In genomic region chr11:66068923-66069714, GRCh38 we compare ENCODE assay signal across 8 cellular contexts. TPM values are rescaled to one million over a fixed set of nuclear protein-coding genes. Genes with fewer than 3 reads are reported as not detected.
A peak's percentile ranks its signal among the peaks of the same experiment; 100 is the strongest.
DNase-seq lines count a peak whose midpoint lies in the region; ATAC-seq and TF ChIP-seq lines count a peak whose summit lies in the region.

No MANE protein-coding gene starts in this region.

- H3K4me3 ChIP-seq in AG09309 (ENCODE audit: control insufficient read depth, low read depth, low read length) (peak overlapping the region; percentile 44), esophagus muscularis mucosa (peak overlapping the region; percentile 87 to 97 (median 94)), muscle layer of duodenum (ENCODE audit: low read depth in 1 of 2, low read length in 2 of 2) (peak overlapping the region; percentile 27 to 73), urinary bladder (ENCODE audit: low read depth, low read length) (peak overlapping the region; percentile 92)

- H3K27ac ChIP-seq in esophagus muscularis mucosa (replicated peaks in 1 of 4) (peak overlapping the region; percentile 88 to 98 (median 93)), muscle layer of duodenum (ENCODE audit: low read length) (peak overlapping the region; percentile 91), urinary bladder (ENCODE audit: low read depth) (peak overlapping the region; percentile 92)

- TF ChIP-seq POLR2A in esophagus muscularis mucosa (IDR thresholded peaks at IDR 0.05; ENCODE audit: low read depth): no peak

- peaks cover 35 to 55% (median 47%) of the 10 kb centered on the region in 4 donors for H3K36me3 ChIP-seq in esophagus muscularis mucosa
- peaks cover 26 to 43% of the 10 kb centered on the region in 2 donors for H3K36me3 ChIP-seq in muscle layer of duodenum (ENCODE audit: control insufficient read depth in 1 of 2, insufficient read depth in 2 of 2, low read length in 2 of 2)
- no peaks in the 10 kb centered on the region for H3K36me3 ChIP-seq in urinary bladder (ENCODE audit: insufficient read depth)

- H3K4me1 ChIP-seq in esophagus muscularis mucosa: peaks cover 31 to 50% (median 44%) of the 10 kb centered on the region in 4 donors
- H3K4me1 ChIP-seq in muscle layer of duodenum (ENCODE audit: control insufficient read depth in 1 of 2, insufficient read depth in 2 of 2, low read length in 2 of 2): peaks cover 12 to 26% of the 10 kb centered on the region in 2 donors
- no peaks in the 10 kb centered on the region for H3K4me1 ChIP-seq in urinary bladder (ENCODE audit: insufficient read depth)

- intact Hi-C loops in esophagus muscularis mucosa (cut with DNase I): no loop called here

- POLR2A ChIA-PET in activated CD4-positive, alpha-beta memory T cell treated with anti-CD3 and anti-CD28 coated beads, Interleukin-2, amount 10 ng/mL, durations not matched to agents 7 days and 5 days (lab: Charles Lee): interaction anchor here (0.6 to 10.7 kb wide), 9 partner anchors 9 to 124 kb away, joined by 3 to 103 read pairs (median 4); partner anchors contain the start of gene SF3B2

- no peaks in the 10 kb centered on the region for H3K9me3 Mint-ChIP-seq in activated CD4-positive, alpha-beta memory T cell treated with anti-CD3 and anti-CD28 coated beads, Interleukin-2, amount 10 ng/mL, durations not matched to agents 7 days and 5 days

- 57% methylated on average over 9 of the region's 14 CpGs for WGBS in esophagus muscularis mucosa
- WGBS in urinary bladder: 41% methylated on average over 14 of the region's 14 CpGs

- peak; percentile 53 for DNase-seq in AG09309 (ENCODE audit: low read depth)
- DNase-seq in LHCN-M2 (ENCODE audit: low read depth): peak; percentile 92
- peak; percentile 35 for DNase-seq in activated CD4-positive, alpha-beta memory T cell treated with anti-CD3 and anti-CD28 coated beads, Interleukin-2, amount 10 ng/mL, durations not matched to agents 7 days and 5 days
- no peak for DNase-seq in esophagus muscularis mucosa (ENCODE audit: extremely low spot score)
- no peak for DNase-seq in NCI-H2029 treated with DMSO at 0.1 percent for 48 hours (lab: John Stamatoyannopoulos, UW)

- no peak for TF ChIP-seq EP300 in esophagus muscularis mucosa (IDR thresholded peaks at IDR 0.05)

- peaks cover 70% of the 10 kb centered on the region for H3K36me3 Mint-ChIP-seq in activated CD4-positive, alpha-beta memory T cell treated with anti-CD3 and anti-CD28 coated beads, Interleukin-2, amount 10 ng/mL, durations not matched to agents 7 days and 5 days (ENCODE audit: low read depth)

- no peaks in the 10 kb centered on the region for H3K27me3 Mint-ChIP-seq in activated CD4-positive, alpha-beta memory T cell treated with anti-CD3 and anti-CD28 coated beads, Interleukin-2, amount 10 ng/mL, durations not matched to agents 7 days and 5 days

- H3K9me3 ChIP-seq in esophagus muscularis mucosa (no peaks in the 10 kb centered on the region), muscle layer of duodenum (ENCODE audit: control insufficient read depth in 1 of 2, low read length in 2 of 2) (no peaks in the 10 kb centered on the region)

- peaks cover 62% of the 10 kb centered on the region for H3K4me1 Mint-ChIP-seq in activated CD4-positive, alpha-beta memory T cell treated with anti-CD3 and anti-CD28 coated beads, Interleukin-2, amount 10 ng/mL, durations not matched to agents 7 days and 5 days

- H3K27me3 ChIP-seq in esophagus muscularis mucosa (no peaks in the 10 kb centered on the region), muscle layer of duodenum (ENCODE audit: low read depth, low read length) (no peaks in the 10 kb centered on the region)

- CTCF ChIA-PET in activated CD4-positive, alpha-beta memory T cell treated with anti-CD3 and anti-CD28 coated beads, Interleukin-2, amount 10 ng/mL, durations not matched to agents 7 days and 5 days (lab: Charles Lee): interaction anchor here (0.9 to 7.2 kb wide), 20 partner anchors 9 to 179 kb away, joined by 3 to 60 read pairs (median 6); partner anchors contain the start of genes CCDC85B and SF3B2

- peak overlapping the region; percentile 93 for H3K27ac Mint-ChIP-seq in activated CD4-positive, alpha-beta memory T cell treated with anti-CD3 and anti-CD28 coated beads, Interleukin-2, amount 10 ng/mL, durations not matched to agents 7 days and 5 days

- H3K4me3 Mint-ChIP-seq in activated CD4-positive, alpha-beta memory T cell treated with anti-CD3 and anti-CD28 coated beads, Interleukin-2, amount 10 ng/mL, durations not matched to agents 7 days and 5 days: peak overlapping the region; percentile 74

- peak; percentile 11 for ATAC-seq in GM18498 (IDR thresholded peaks at IDR 0.05; ENCODE audit: unreplicated experiment)

- TF ChIP-seq CTCF in AG09309 (IDR thresholded peaks at IDR 0.05; ENCODE audit: control insufficient read depth, insufficient read depth, low read depth, low read length, missing control alignments) (peak; percentile 19), esophagus muscularis mucosa (IDR thresholded peaks at IDR 0.05) (peak in 1 of 3 experiments; percentile 5)

RNA-seq across cellular contexts. Expression of gene PACS1, which starts 1.0 kb away (rescaled TPM):
- total RNA-seq in LHCN-M2 (2014; rRNA removed): 26.0 and 30.0 TPM in 2 replicates
- polyA plus RNA-seq in LHCN-M2 (2012): 52.3 TPM
- 10 to 100 TPM; 86.4 to 95.0 TPM for total RNA-seq in activated CD4-positive, alpha-beta memory T cell treated with anti-CD3 and anti-CD28 coated beads, Interleukin-2, amount 10 ng/mL, durations not matched to agents 7 days and 5 days
- 10 to 100 TPM; 37.1 to 97.8 (median 54.3) TPM for total RNA-seq in esophagus muscularis mucosa
- 42.3 TPM for total RNA-seq in urinary bladder
- 41.3 TPM for polyA plus RNA-seq in urinary bladder

RNA-seq across cellular contexts. Expression of gene SF3B2, which starts 17.0 kb away (rescaled TPM):
- total RNA-seq in LHCN-M2 (2014; rRNA removed) (156 and 163 TPM in 2 replicates), esophagus muscularis mucosa (100 to 1,000 TPM; 117 to 160 (median 137) TPM), urinary bladder (77.2 TPM)
- polyA plus RNA-seq in LHCN-M2 (2012): 166 TPM
- total RNA-seq in activated CD4-positive, alpha-beta memory T cell treated with anti-CD3 and anti-CD28 coated beads, Interleukin-2, amount 10 ng/mL, durations not matched to agents 7 days and 5 days: 100 to 1,000 TPM; 230 to 241 TPM
- polyA plus RNA-seq in urinary bladder: 142 TPM

RNA-seq across cellular contexts. Expression of gene GAL3ST3, which starts 20.2 kb away (rescaled TPM):
- total RNA-seq in LHCN-M2 (2014; rRNA removed) (not detected in 2 replicates), esophagus muscularis mucosa (1 to 10 TPM in 3 of 4 donors, under 1 TPM in 1; 0.83 to 7.4 (median 3.3) TPM), urinary bladder (0.42 TPM)
- polyA plus RNA-seq in LHCN-M2 (2012): 0.74 TPM
- total RNA-seq in activated CD4-positive, alpha-beta memory T cell treated with anti-CD3 and anti-CD28 coated beads, Interleukin-2, amount 10 ng/mL, durations not matched to agents 7 days and 5 days: not detected
- not detected for polyA plus RNA-seq in urinary bladder

RNA-seq across cellular contexts. Expression of gene CATSPER1, which starts 42.8 kb away (rescaled TPM):
- total RNA-seq in LHCN-M2 (2014; rRNA removed) (0.75 and 1.8 TPM in 2 replicates), esophagus muscularis mucosa (under 1 TPM in 1 of 4 donors, not detected in 3; 0.52 TPM), urinary bladder (not detected)
- polyA plus RNA-seq in LHCN-M2 (2012): 3.9 TPM
- under 1 TPM; 0.33 to 0.58 TPM for total RNA-seq in activated CD4-positive, alpha-beta memory T cell treated with anti-CD3 and anti-CD28 coated beads, Interleukin-2, amount 10 ng/mL, durations not matched to agents 7 days and 5 days
- 0.35 TPM for polyA plus RNA-seq in urinary bladder

RNA-seq across cellular contexts. Expression of gene CST6, which starts 57.3 kb away (rescaled TPM):
- total RNA-seq in LHCN-M2 (2014; rRNA removed): not detected in 2 replicates
- 0.41 TPM for polyA plus RNA-seq in LHCN-M2 (2012)
- under 1 TPM; 0.30 to 0.65 TPM for total RNA-seq in activated CD4-positive, alpha-beta memory T cell treated with anti-CD3 and anti-CD28 coated beads, Interleukin-2, amount 10 ng/mL, durations not matched to agents 7 days and 5 days
- not detected for total RNA-seq in esophagus muscularis mucosa
- 0.58 TPM for total RNA-seq in urinary bladder
- 0.37 TPM for polyA plus RNA-seq in urinary bladder

Comparison
In these comparisons a context has a peak if more than half of its experiments do, and no peak if none do; other contexts are left out.
1. DNase-seq: peak in AG09309 (single experiment), LHCN-M2 (single experiment) and activated CD4-positive, alpha-beta memory T cell treated with anti-CD3 and anti-CD28 coated beads, Interleukin-2, amount 10 ng/mL, durations not matched to agents 7 days and 5 days (single experiment); none in esophagus muscularis mucosa (single experiment) and NCI-H2029 treated with DMSO at 0.1 percent for 48 hours (single experiment).
2. H3K4me3 ChIP-seq: peak in every context shown above with its lines; median percentile 94 in esophagus muscularis mucosa; 92 in urinary bladder; 50 in muscle layer of duodenum; 44 in AG09309.
3. Peak in every context shown above with its lines, with median percentiles within 50 percentile points of each other: H3K27ac ChIP-seq.